14 cellular contexts compared by ENCODE assay signal in the genomic region with DNA sequence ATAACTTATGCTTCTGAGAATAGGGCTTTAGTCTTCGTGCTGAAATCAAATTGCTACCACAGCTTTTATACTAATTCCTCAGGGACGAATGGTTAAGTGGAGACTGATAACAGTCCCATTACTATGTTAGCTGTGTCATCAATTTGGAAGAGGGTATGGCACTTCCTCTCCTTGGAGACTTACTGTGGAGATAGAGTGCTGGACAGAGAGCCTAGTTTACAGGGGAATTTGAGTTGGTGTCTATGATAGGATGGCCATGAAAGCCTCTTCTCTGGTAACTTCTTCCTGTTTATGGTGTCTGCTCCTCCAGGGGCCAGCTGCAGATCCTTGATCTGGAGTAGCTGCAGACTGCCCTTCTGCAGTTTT.
DNase-seq lines count a peak whose midpoint lies in the region.
"Had no signal": no experiment of that assay in that cellular context is flagged by ENCODE, and none has a peak within 500 bp of the region (broad histone marks: within the 10 kb centered on the region; RNA-seq: fewer than 3 reads in every experiment).

No MANE protein-coding gene starts in this region.

- H4K8ac ChIP-seq in trophoblast cell (ENCODE audit: low read depth, low read length) = peak overlapping the region; percentile 23

- DNase-seq in COLO829 (ENCODE audit: low spot score) = peak; percentile 18
- peak; percentile 4 for DNase-seq in OCI-M1 (lab: John Stamatoyannopoulos, UW)
- no peak for DNase-seq in epithelial cell of prostate (ENCODE audit: low read depth, low spot score)
- no peak for DNase-seq in trophoblast cell
- DNase-seq in HAP-1 (ENCODE audit: low spot score in 2 of 2) = no peak
- DNase-seq in posterior vena cava (ENCODE audit: low spot score) = no peak
- DNase-seq: CD8-positive, alpha-beta T cell; COR-L47; DMS 273 treated with DMSO at 0.1 percent for 48 hours; DMS53; DND-41; GM23248; HCEC 1CT had no signal

- no peak overlapping the region for H4K12ac ChIP-seq in trophoblast cell (ENCODE audit: low read depth, low read length)

- H3K4me3 ChIP-seq in trophoblast cell (ENCODE audit: low read depth, low read length) (no peak overlapping the region), HAP-1 (no peak overlapping the region)
- H3K4me3 ChIP-seq: BLaER1 treated with 17β-estradiol and CSF1 and Interleukin-3, amounts not matched to agents 10 nM and 100 nM; GM23248 had no signal

- in situ Hi-C loops in HAP-1 (cut with MboI; ENCODE audit: low sequenced_read_pairs) = no loop called here

- H4K91ac ChIP-seq in trophoblast cell (ENCODE audit: low read depth, low read length) = peak overlapping the region; percentile 66

- peak overlapping the region; percentile 53 for H3K14ac ChIP-seq in trophoblast cell (ENCODE audit: low read length)

- H3K4ac ChIP-seq in trophoblast cell (ENCODE audit: low read depth, low read length) = no peak overlapping the region

- H2AFZ ChIP-seq in trophoblast cell (ENCODE audit: insufficient read depth, low read length, poor library complexity) = no peak overlapping the region
- H2AFZ ChIP-seq: GM23248 had no signal

- H3K36me3 ChIP-seq in trophoblast cell (ENCODE audit: control insufficient read depth in 1 of 2, insufficient read depth in 2 of 2, low read length in 2 of 2) = no peaks in the 10 kb centered on the region
- H3K36me3 ChIP-seq in HAP-1 (replicated peaks) = no peaks in the 10 kb centered on the region
- H3K36me3 ChIP-seq: BLaER1 treated with 17β-estradiol and CSF1 and Interleukin-3, amounts not matched to agents 10 nM and 100 nM had no signal

- intact Hi-C loops in posterior vena cava (cut with DNase I) = no loop called here

- H2BK5ac ChIP-seq in trophoblast cell (ENCODE audit: low read depth, low read length, poor library complexity) = no peak overlapping the region

- no peaks in the 10 kb centered on the region for H3K79me2 ChIP-seq in trophoblast cell (ENCODE audit: control insufficient read depth, insufficient read depth, low read length, poor library complexity)

- H3K18ac ChIP-seq in trophoblast cell (ENCODE audit: low read length) = no peak overlapping the region

- H3K4me1 ChIP-seq in trophoblast cell (ENCODE audit: control insufficient read depth in 1 of 2, insufficient read depth in 2 of 2, low read length in 2 of 2) (peaks cover 5 to 16% of the 10 kb centered on the region in 2 experiments), HAP-1 (no peaks in the 10 kb centered on the region)

- H3K9me3 ChIP-seq in trophoblast cell (ENCODE audit: insufficient read depth, low read depth, low read length) (peaks cover 1% of the 10 kb centered on the region), HAP-1 (no peaks in the 10 kb centered on the region)
- H3K9me3 ChIP-seq: BLaER1 treated with 17β-estradiol and CSF1 and Interleukin-3, amounts not matched to agents 10 nM and 100 nM had no signal

- peaks cover 27% of the 10 kb centered on the region for H3K79me1 ChIP-seq in trophoblast cell (ENCODE audit: low read length)

- peak overlapping the region; percentile 75 for H2BK120ac ChIP-seq in trophoblast cell (ENCODE audit: insufficient read depth, low read length, poor library complexity)

- H3K4me2 ChIP-seq in trophoblast cell (ENCODE audit: low read length) = no peak overlapping the region

- no peak overlapping the region for H3K9ac ChIP-seq in trophoblast cell (ENCODE audit: low read length)
- H3K9ac ChIP-seq: BLaER1 treated with 17β-estradiol and CSF1 and Interleukin-3, amounts not matched to agents 10 nM and 100 nM; GM23248 had no signal

- H3K27ac ChIP-seq in epithelial cell of prostate (peak overlapping the region; percentile 85), trophoblast cell (ENCODE audit: low read depth, low read length) (no peak overlapping the region)
- H3K27ac ChIP-seq: BLaER1 treated with 17β-estradiol and CSF1 and Interleukin-3, amounts not matched to agents 10 nM and 100 nM; GM23248 had no signal

- H3K27me3 ChIP-seq in trophoblast cell (ENCODE audit: insufficient read depth, low read length) (no peaks in the 10 kb centered on the region), HAP-1 (ENCODE audit: low read depth) (no peaks in the 10 kb centered on the region)
- H3K27me3 ChIP-seq: BLaER1 treated with 17β-estradiol and CSF1 and Interleukin-3, amounts not matched to agents 10 nM and 100 nM had no signal

- WGBS in trophoblast cell (ENCODE audit: extremely low coverage, insufficient coverage, insufficient read length) = no CpG with 5 or more reads among the region's 2 CpGs

- H3K23ac ChIP-seq in trophoblast cell (ENCODE audit: low read length) = no peak overlapping the region

- peak overlapping the region; percentile 84 for H2BK12ac ChIP-seq in trophoblast cell (ENCODE audit: low read length)

- peak overlapping the region; percentile 64 for H2AK5ac ChIP-seq in trophoblast cell (ENCODE audit: low read length)

Comparison
In these comparisons a context has a peak if more than half of its experiments do, and no peak if none do; other contexts are left out.
1. DNase-seq: peak in COLO829 (single experiment) and OCI-M1 (single experiment); none in epithelial cell of prostate (single experiment), trophoblast cell (0 of 2), HAP-1 (0 of 2) and posterior vena cava (single experiment).